8 cellular contexts compared by ENCODE assay signal in the genomic region with DNA sequence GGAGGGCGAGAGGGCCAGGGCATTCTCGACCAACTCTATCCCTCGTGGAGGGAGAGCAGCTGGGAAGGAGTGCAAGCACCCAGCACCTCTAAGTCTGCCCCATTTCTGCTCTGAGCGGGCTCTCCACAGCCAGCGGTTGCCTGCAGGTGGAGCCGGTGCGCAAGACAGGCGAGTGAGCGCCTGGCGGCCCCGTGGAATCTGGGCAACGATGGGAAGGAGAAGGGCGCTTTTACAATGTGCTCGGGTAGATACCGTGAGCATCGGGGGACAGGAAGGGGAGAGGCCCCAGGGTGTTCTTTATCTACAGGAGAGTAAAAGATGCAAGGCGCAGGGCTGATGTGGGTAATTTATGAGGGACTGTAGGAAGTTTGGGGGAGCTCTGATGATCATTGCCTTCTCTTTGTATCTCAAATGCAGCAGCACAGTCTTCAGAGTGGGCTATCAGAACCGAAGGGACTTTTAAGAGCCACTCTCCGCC. TPM values are rescaled to one million over a fixed set of nuclear protein-coding genes. Genes with fewer than 3 reads are reported as not detected.
DNase-seq lines count a peak whose midpoint lies in the region; ATAC-seq and TF ChIP-seq lines count a peak whose summit lies in the region.

No MANE protein-coding gene starts in this region.

- DNase-seq in Daoy (ENCODE audit: low read depth) (peak; percentile 87), Karpas-422 (peak; percentile 93), foreskin fibroblast (peak; percentile 82 to 94)
- DNase-seq in activated effector memory CD4-positive, alpha-beta T cell treated with anti-CD3 and anti-CD28 coated beads, Interleukin-2, amount 50 U/mL, for 16 hours = peak; percentile 94

- peaks cover 40% of the 10 kb centered on the region for H3K79me2 ChIP-seq in Karpas-422 (ENCODE audit: low read length)

- peak; percentile 74 for ATAC-seq in GM21825 (IDR thresholded peaks at IDR 0.05; ENCODE audit: unreplicated experiment)

- TF ChIP-seq POLR2A in Raji (IDR thresholded peaks at IDR 0.05; ENCODE audit: insufficient read depth, low read depth, low read length) = peak; percentile 66

- H3K4me3 ChIP-seq in Karpas-422 (ENCODE audit: low read length) (peak overlapping the region; percentile 79), foreskin fibroblast (ENCODE audit: low read depth in 1 of 2, low read length in 2 of 2) (peak overlapping the region; percentile 78 to 80), neuron (ENCODE audit: low read length) (peak overlapping the region; percentile 73), stomach smooth muscle (ENCODE audit: low read length in 2 of 2) (peak overlapping the region; percentile 58 to 80)

- H3K27ac ChIP-seq in Karpas-422 (ENCODE audit: low read length) = peak overlapping the region; percentile 76
- peak overlapping the region; percentile 70 for H3K27ac ChIP-seq in stomach smooth muscle (ENCODE audit: low read length)

- H3K9me2 ChIP-seq in Karpas-422 (replicated peaks; ENCODE audit: insufficient read depth, low read length) = no peaks in the 10 kb centered on the region

- peak; percentile 82 for TF ChIP-seq CTCF in foreskin fibroblast (IDR thresholded peaks at IDR 0.05; ENCODE audit: low read depth, low read length)

- H3K9me3 ChIP-seq in Karpas-422 (ENCODE audit: low read length) (no peaks in the 10 kb centered on the region), neuron (ENCODE audit: low read length) (peaks cover 2% of the 10 kb centered on the region), stomach smooth muscle (ENCODE audit: control insufficient read depth in 2 of 2, low read length in 2 of 2) (no peaks in the 10 kb centered on the region)

- H2AFZ ChIP-seq in Karpas-422 (ENCODE audit: low read length) (peak overlapping the region; percentile 90), neuron (ENCODE audit: low read depth, low read length) (peak overlapping the region; percentile 99)

- H4K20me1 ChIP-seq in Karpas-422 (ENCODE audit: insufficient read depth, low read depth, low read length) = no peaks in the 10 kb centered on the region

- H3K4me1 ChIP-seq in Karpas-422 (ENCODE audit: low read length) = peaks cover 19% of the 10 kb centered on the region
- peaks cover 19% of the 10 kb centered on the region for H3K4me1 ChIP-seq in neuron (ENCODE audit: insufficient read depth, low read length)
- H3K4me1 ChIP-seq in stomach smooth muscle (ENCODE audit: control insufficient read depth, insufficient read depth, low read length) = peaks cover 22% of the 10 kb centered on the region

- H3K27me3 ChIP-seq in Karpas-422 (ENCODE audit: low read length) (no peaks in the 10 kb centered on the region), neuron (ENCODE audit: insufficient read depth, low read length) (no peaks in the 10 kb centered on the region), stomach smooth muscle (ENCODE audit: control insufficient read depth in 1 of 2, insufficient read depth in 2 of 2, low read length in 2 of 2) (no peaks in the 10 kb centered on the region)

- peaks cover 16% of the 10 kb centered on the region for H3K36me3 ChIP-seq in Karpas-422 (ENCODE audit: insufficient read depth, low read length)
- H3K36me3 ChIP-seq in neuron (ENCODE audit: insufficient read depth, low read length) = peaks cover 12% of the 10 kb centered on the region
- H3K36me3 ChIP-seq in stomach smooth muscle (ENCODE audit: control insufficient read depth in 2 of 2, insufficient read depth in 2 of 2, low read length in 2 of 2) = no peaks in the 10 kb centered on the region

- peak overlapping the region; percentile 95 for H3K4me2 ChIP-seq in Karpas-422 (ENCODE audit: low read depth, low read length, poor library complexity, severe bottlenecking)

- H3K9ac ChIP-seq in Karpas-422 (ENCODE audit: low read length) (peak overlapping the region; percentile 87), stomach smooth muscle (ENCODE audit: low read length in 2 of 2) (peak overlapping the region; percentile 19 to 76)

RNA-seq across cellular contexts. Expression of gene TTL, which starts 0.9 kb away (rescaled TPM):
- 33.6 and 34.2 TPM in 2 replicates for total RNA-seq in Daoy (2014; rRNA removed; shearing (Covaris generic))
- 26.1 and 30.5 TPM in 2 replicates for total RNA-seq in Karpas-422 (2014; rRNA removed; shearing (Covaris generic); ENCODE audit: low replicate concordance)

RNA-seq across cellular contexts. Expression of gene RGPD8, which starts 47.6 kb away (rescaled TPM):
- 1.2 and 1.9 TPM in 2 replicates for total RNA-seq in Daoy (2014; rRNA removed; shearing (Covaris generic))
- total RNA-seq in Karpas-422 (2014; rRNA removed; shearing (Covaris generic); ENCODE audit: low replicate concordance) = 0.07 TPM in 1 of 2 replicates, not detected in the other

Comparison
In these comparisons a context has a peak if more than half of its experiments do, and no peak if none do; other contexts are left out.
1. Peak in every context shown above with its lines: DNase-seq, ATAC-seq, H3K4me3 ChIP-seq and H3K27ac ChIP-seq.